ENCODE assay signal across 9 cellular contexts in genomic region chr16:15887283-15887682, GRCh38. TPM values are rescaled to one million over a fixed set of nuclear protein-coding genes. Genes with fewer than 3 reads are reported as not detected.
DNase-seq lines count a peak whose midpoint lies in the region; ATAC-seq, FAIRE-seq and TF ChIP-seq lines count a peak whose summit lies in the region.
"Had no signal": no experiment of that assay in that cellular context is flagged by ENCODE, and none has a peak within 500 bp of the region (broad histone marks: within the 10 kb centered on the region; RNA-seq: fewer than 3 reads in every experiment).

No MANE protein-coding gene starts in this region.

- no peaks in the 10 kb centered on the region for H3K9me3 ChIP-seq in CD8-positive, alpha-beta memory T cell (ENCODE audit: low read length)
- no peaks in the 10 kb centered on the region for H3K9me3 ChIP-seq in OCI-LY3 (ENCODE audit: insufficient read depth, low read length)
- H3K9me3 ChIP-seq in endothelial cell of umbilical vein (replicated peaks; ENCODE audit: control insufficient read depth, insufficient read depth, low read length): no peaks in the 10 kb centered on the region
- no peaks in the 10 kb centered on the region for H3K9me3 ChIP-seq in parathyroid adenoma (ENCODE audit: control insufficient read depth, low read length)

- peaks cover 0 to 26% (median 3%) of the 10 kb centered on the region in 3 donors for H3K36me3 Mint-ChIP-seq in CD8-positive, alpha-beta memory T cell

- peaks cover 23% of the 10 kb centered on the region for H3K4me1 ChIP-seq in CD8-positive, alpha-beta memory T cell (ENCODE audit: insufficient read depth, low read length)
- peaks cover 13% of the 10 kb centered on the region for H3K4me1 ChIP-seq in OCI-LY3 (ENCODE audit: low read length)
- H3K4me1 ChIP-seq in endothelial cell of umbilical vein (ENCODE audit: control insufficient read depth, extremely low read depth, insufficient read depth, low read length): peaks cover 15% of the 10 kb centered on the region
- peaks cover 12% of the 10 kb centered on the region for H3K4me1 ChIP-seq in parathyroid adenoma

- H2AFZ ChIP-seq in OCI-LY3 (ENCODE audit: low read depth, low read length): no peak overlapping the region
- H2AFZ ChIP-seq in endothelial cell of umbilical vein (ENCODE audit: low read depth, low read length): no peak overlapping the region
- no peak overlapping the region for H2AFZ ChIP-seq in parathyroid adenoma

- H3K4me2 ChIP-seq in OCI-LY3 (ENCODE audit: low read length): peak overlapping the region; percentile 80
- H3K4me2 ChIP-seq in endothelial cell of umbilical vein (ENCODE audit: insufficient read depth, low read length): peak overlapping the region; percentile 82
- peak overlapping the region; percentile 57 for H3K4me2 ChIP-seq in parathyroid adenoma (ENCODE audit: low read length)

- peaks cover 9% of the 10 kb centered on the region; the same call in 1 of the 2 replicates for H4K20me1 ChIP-seq in OCI-LY3 (ENCODE audit: insufficient read depth, low read length)
- no peaks in the 10 kb centered on the region for H4K20me1 ChIP-seq in endothelial cell of umbilical vein (replicated peaks; ENCODE audit: control insufficient read depth, extremely low read depth, insufficient read depth, low read length)

- H3K4me1 Mint-ChIP-seq in CD8-positive, alpha-beta memory T cell: peaks cover 36 to 46% (median 37%) of the 10 kb centered on the region in 3 donors

- H3K4me3 ChIP-seq in CD8-positive, alpha-beta memory T cell (ENCODE audit: low read length): peak overlapping the region; percentile 66
- H3K4me3 ChIP-seq in OCI-LY3 (ENCODE audit: low read length) (peak overlapping the region; percentile 96), endothelial cell of umbilical vein (replicated peaks in 1 of 3; ENCODE audit: insufficient read depth in 1 of 3, low read depth in 1 of 3, low read length in 3 of 3) (peak overlapping the region in 1 of 3 experiments; percentile 94), parathyroid adenoma (ENCODE audit: low read depth, low read length) (no peak overlapping the region)

- peak overlapping the region; percentile 96 to 100 (median 99) for H3K4me3 Mint-ChIP-seq in CD8-positive, alpha-beta memory T cell

- TF ChIP-seq CTCF in OCI-LY3 (IDR thresholded peaks at IDR 0.05; ENCODE audit: low read depth, low read length) (no peak), endothelial cell of umbilical vein (IDR thresholded peaks at IDR 0.05; ENCODE audit: extremely low read depth in 1 of 2, insufficient read depth in 1 of 2, low read depth in 1 of 2, low read length in 2 of 2) (no peak), parathyroid adenoma (IDR thresholded peaks at IDR 0.05) (no peak)

- no peak for TF ChIP-seq POLR2A in endothelial cell of umbilical vein (IDR thresholded peaks at IDR 0.05; ENCODE audit: low read depth, low read length)

- no peaks in the 10 kb centered on the region for H3K9me1 ChIP-seq in endothelial cell of umbilical vein (replicated peaks; ENCODE audit: control insufficient read depth, extremely low read depth, insufficient read depth, low read length)

- peaks cover 0 to 4% of the 10 kb centered on the region in 2 donors for H3K27me3 Mint-ChIP-seq in CD8-positive, alpha-beta memory T cell

- H3K79me2 ChIP-seq in OCI-LY3 (ENCODE audit: low read length) (peaks cover 49% of the 10 kb centered on the region), endothelial cell of umbilical vein (ENCODE audit: control insufficient read depth, insufficient read depth, low read length) (peaks cover 33% of the 10 kb centered on the region), parathyroid adenoma (peaks cover 30% of the 10 kb centered on the region)

- no peaks in the 10 kb centered on the region for H3K9me3 Mint-ChIP-seq in CD8-positive, alpha-beta memory T cell

- peaks cover 2% of the 10 kb centered on the region for H3K36me3 ChIP-seq in CD8-positive, alpha-beta memory T cell (ENCODE audit: insufficient read depth, low read length)
- H3K36me3 ChIP-seq in OCI-LY3 (replicated peaks; ENCODE audit: low read depth, low read length) (no peaks in the 10 kb centered on the region), endothelial cell of umbilical vein (ENCODE audit: control insufficient read depth in 2 of 2, extremely low read depth in 1 of 2, insufficient read depth in 2 of 2, low read length in 2 of 2) (peaks cover 0 to 2% of the 10 kb centered on the region in 2 experiments), parathyroid adenoma (ENCODE audit: control insufficient read depth, insufficient read depth, low read length) (no peaks in the 10 kb centered on the region)

- peak overlapping the region; percentile 82 for H3K27ac ChIP-seq in CD8-positive, alpha-beta memory T cell (ENCODE audit: low read depth, low read length)
- H3K27ac ChIP-seq in OCI-LY3 (ENCODE audit: low read length): no peak overlapping the region
- no peak overlapping the region for H3K27ac ChIP-seq in endothelial cell of umbilical vein (ENCODE audit: insufficient read depth, low read depth, low read length)
- H3K27ac ChIP-seq in parathyroid adenoma: no peak overlapping the region

- H3K27me3 ChIP-seq in CD8-positive, alpha-beta memory T cell (ENCODE audit: insufficient read depth, low read length, poor library complexity, severe bottlenecking): no peaks in the 10 kb centered on the region
- H3K27me3 ChIP-seq in OCI-LY3 (ENCODE audit: low read depth, low read length) (no peaks in the 10 kb centered on the region), endothelial cell of umbilical vein (ENCODE audit: control insufficient read depth in 2 of 2, insufficient read depth in 2 of 2, low read length in 2 of 2) (no peaks in the 10 kb centered on the region), parathyroid adenoma (ENCODE audit: control insufficient read depth, insufficient read depth, low read length) (no peaks in the 10 kb centered on the region)

- no TSS peak for BruUV-seq in endothelial cell of umbilical vein (replicated peaks; lab: Mats Ljungman, UMichigan)

- FAIRE-seq in endothelial cell of umbilical vein (lab: Jason Lieb, UNC): no peak

- no peak for DNase-seq in CD8-positive, alpha-beta memory T cell
- no peak for DNase-seq in endothelial cell of umbilical vein (ENCODE audit: low read depth, low spot score)
- no peak for DNase-seq in stimulated activated CD4-positive, alpha-beta T cell treated with anti-CD3 and anti-CD28 coated beads, Interleukin-1b, Interleukin-23, amount 100 ng/mL, for 48 hours
- no peak for DNase-seq in activated CD8-positive, alpha-beta memory T cell treated with anti-CD3 and anti-CD28 coated beads, Interleukin-2, amount 50 U/mL, for 4 hours
- DNase-seq in stimulated activated CD4-positive, alpha-beta T cell treated with anti-CD3 and anti-CD28 coated beads, Interleukin-2, amount 100 ng/mL, for 48 hours: no peak
- DNase-seq: activated CD4-positive, alpha-beta T cell treated with anti-CD3 and anti-CD28 coated beads for 48 hours had no signal

- dilution Hi-C loops in endothelial cell of umbilical vein (cut with MboI; ENCODE audit: extremely low pct_ligation_motif_present, low sequenced_read_pairs): no loop called here

- ATAC-seq in HG02938 (IDR thresholded peaks at IDR 0.05; ENCODE audit: unreplicated experiment): no peak

- H3K27ac Mint-ChIP-seq in CD8-positive, alpha-beta memory T cell: peak overlapping the region in 5 of 8 donors; percentile 34 to 99 (median 81)

- POLR2A ChIA-PET in CD8-positive, alpha-beta memory T cell (lab: Charles Lee): interaction anchor here (0.6 to 1.6 kb wide), 4 partner anchors 15 to 145 kb away, joined by 3 to 7 read pairs (median 3); no protein-coding TSS in a partner anchor
- POLR2A ChIA-PET in endothelial cell of umbilical vein (lab: Charles Lee): interaction anchor here (0.7 kb wide), 1 partner anchor 51 kb away, joined by 4 read pairs; no protein-coding TSS in a partner anchor

- CTCF ChIA-PET in CD8-positive, alpha-beta memory T cell (lab: Charles Lee): interaction anchor here (1.3 to 1.8 kb wide), 5 partner anchors 8 to 146 kb away, joined by 4 to 8 read pairs (median 4); no protein-coding TSS in a partner anchor
- CTCF ChIA-PET in endothelial cell of umbilical vein (lab: Charles Lee): interaction anchor here (1.2 to 3.5 kb wide), 7 partner anchors 14 to 240 kb away, joined by 3 to 43 read pairs (median 4); no protein-coding TSS in a partner anchor

- H3K9ac ChIP-seq in OCI-LY3 (ENCODE audit: low read length) (peak overlapping the region; percentile 92), endothelial cell of umbilical vein (replicated peaks; ENCODE audit: extremely low read depth, insufficient read depth, low read length) (peak overlapping the region; percentile 94), parathyroid adenoma (no peak overlapping the region)

- intact Hi-C loops in endothelial cell of umbilical vein (cut with micrococcal nuclease): no loop called here

TF ChIP-seq in endothelial cell of umbilical vein, 7 proteins besides CTCF, POLR2A, EP300 and RAD21 (continues in another document):
- TF ChIP-seq MYC (IDR thresholded peaks at IDR 0.05; ENCODE audit: low read depth, low read length): no peak
- TF ChIP-seq MAX (IDR thresholded peaks at IDR 0.05; ENCODE audit: insufficient read depth, insufficient read length): no peak

RNA-seq across cellular contexts. Expression of gene CEP20, which starts 1.1 kb away (rescaled TPM):
- total RNA-seq in CD8-positive, alpha-beta memory T cell: 10 to 100 TPM; 39.6 to 46.1 TPM
- 32.5 TPM for polyA plus RNA-seq in CD8-positive, alpha-beta memory T cell
- 28.0 and 30.5 TPM in 2 replicates for total RNA-seq in endothelial cell of umbilical vein
- polyA plus RNA-seq in endothelial cell of umbilical vein: 7.7 and 9.5 TPM in 2 replicates
- 15.7 and 17.2 TPM in 2 replicates for polyA plus RNA-seq in endothelial cell of umbilical vein (2011; cell fraction: cytosol; rRNA removed)
- polyA plus RNA-seq in endothelial cell of umbilical vein (2011; cell fraction: nucleus; rRNA removed): 5.8 and 8.5 TPM in 2 replicates
- polyA plus RNA-seq in endothelial cell of umbilical vein (2012): 18.9 and 40.7 TPM in 2 replicates
- 9.1 and 17.9 TPM in 2 replicates for polyA minus RNA-seq in endothelial cell of umbilical vein
- 11.4 TPM for polyA minus RNA-seq in endothelial cell of umbilical vein (2011; cell fraction: cytosol; rRNA and poly(A)+ RNA removed)
- polyA minus RNA-seq in endothelial cell of umbilical vein (2011; cell fraction: nucleus; rRNA and poly(A)+ RNA removed): 3.4 and 3.9 TPM in 2 replicates

RNA-seq across cellular contexts. Expression of gene MYH11, which starts 30.5 kb away (rescaled TPM):
- not detected for total RNA-seq in CD8-positive, alpha-beta memory T cell
- polyA plus RNA-seq in CD8-positive, alpha-beta memory T cell: 1.1 TPM
- total RNA-seq in endothelial cell of umbilical vein: not detected in 2 replicates
- polyA plus RNA-seq in endothelial cell of umbilical vein: not detected in 2 replicates
- polyA plus RNA-seq in endothelial cell of umbilical vein (2011; cell fraction: cytosol; rRNA removed): not detected in 2 replicates
- polyA plus RNA-seq in endothelial cell of umbilical vein (2011; cell fraction: nucleus; rRNA removed): 0.03 TPM in 1 of 2 replicates, not detected in the other
- 0.08 and 0.12 TPM in 2 replicates for polyA plus RNA-seq in endothelial cell of umbilical vein (2012)
- polyA minus RNA-seq in endothelial cell of umbilical vein: 0.15 TPM in 1 of 2 replicates, not detected in the other
- polyA minus RNA-seq in endothelial cell of umbilical vein (2011; cell fraction: cytosol; rRNA and poly(A)+ RNA removed): not detected
- polyA minus RNA-seq in endothelial cell of umbilical vein (2011; cell fraction: nucleus; rRNA and poly(A)+ RNA removed): not detected in 2 replicates
